8 cellular contexts compared by ENCODE assay signal in genomic region chr15:24772709-24773373, GRCh38.
A peak's percentile ranks its signal among the peaks of the same experiment; 100 is the strongest.
DNase-seq lines count a peak whose midpoint lies in the region; ATAC-seq and TF ChIP-seq lines count a peak whose summit lies in the region.

No MANE protein-coding gene starts in this region.

- no peak for TF ChIP-seq CTCF in BE2C (IDR thresholded peaks at IDR 0.05; ENCODE audit: low read depth, low read length)
- no peak for TF ChIP-seq CTCF in endothelial cell (IDR thresholded peaks at IDR 0.05; ENCODE audit: unreplicated experiment)

- peak; percentile 88 for DNase-seq in BE2C
- DNase-seq in NCI-H1694 (lab: John Stamatoyannopoulos, UW): peak; percentile 50
- peak; percentile 44 for DNase-seq in activated CD8-positive, alpha-beta memory T cell treated with anti-CD3 and anti-CD28 coated beads, Interleukin-2, amount 50 U/mL, for 4 hours
- peak; percentile 83 for DNase-seq in endothelial cell (ENCODE audit: low spot score)
- DNase-seq in memory B cell (ENCODE audit: low spot score in 2 of 2): peak in 1 of 2 donors; percentile 21
- DNase-seq in stimulated activated CD8-positive, alpha-beta memory T cell treated with anti-CD3 and anti-CD28 coated beads, Interleukin-12 subunit alpha, Interleukin-12 subunit beta, amount 100 ng/mL, for 1 hour (ENCODE audit: low read depth): peak; percentile 21
- no peak for DNase-seq in HT-29 (ENCODE audit: low spot score)

- H3K27me3 Mint-ChIP-seq in endothelial cell (ENCODE audit: unreplicated experiment): peaks cover 2% of the 10 kb centered on the region
- peaks cover 2% of the 10 kb centered on the region for H3K27me3 Mint-ChIP-seq in memory B cell

- H3K27me3 ChIP-seq in BE2C: no peaks in the 10 kb centered on the region

- no peaks in the 10 kb centered on the region for H3K4me1 ChIP-seq in BE2C

- H3K4me1 Mint-ChIP-seq in endothelial cell (ENCODE audit: unreplicated experiment) (no peaks in the 10 kb centered on the region), memory B cell (no peaks in the 10 kb centered on the region)

- H3K4me3 Mint-ChIP-seq in endothelial cell (ENCODE audit: unreplicated experiment) (peak overlapping the region; percentile 92), memory B cell (peak overlapping the region; percentile 73)

- ATAC-seq in memory B cell (ENCODE audit: low read depth) (peak; percentile 75), GM19035 (IDR thresholded peaks at IDR 0.05; ENCODE audit: unreplicated experiment) (no peak)

- peak overlapping the region; percentile 98 for H3K27ac Mint-ChIP-seq in endothelial cell (ENCODE audit: unreplicated experiment)
- no peak overlapping the region for H3K27ac Mint-ChIP-seq in memory B cell

- no peaks in the 10 kb centered on the region for H3K9me3 ChIP-seq in BE2C

- H3K36me3 ChIP-seq in BE2C: no peaks in the 10 kb centered on the region

- H3K9me3 Mint-ChIP-seq in endothelial cell (ENCODE audit: unreplicated experiment) (no peaks in the 10 kb centered on the region), memory B cell (peaks cover 9% of the 10 kb centered on the region)

- H3K36me3 Mint-ChIP-seq in endothelial cell (ENCODE audit: low read depth, unreplicated experiment): no peaks in the 10 kb centered on the region
- no peaks in the 10 kb centered on the region for H3K36me3 Mint-ChIP-seq in memory B cell

- H3K4me3 ChIP-seq in BE2C (ENCODE audit: low read depth, low read length): peak overlapping the region; percentile 60
